Comparison of ENCODE assay signal across 1 cellular context in the genomic region with DNA sequence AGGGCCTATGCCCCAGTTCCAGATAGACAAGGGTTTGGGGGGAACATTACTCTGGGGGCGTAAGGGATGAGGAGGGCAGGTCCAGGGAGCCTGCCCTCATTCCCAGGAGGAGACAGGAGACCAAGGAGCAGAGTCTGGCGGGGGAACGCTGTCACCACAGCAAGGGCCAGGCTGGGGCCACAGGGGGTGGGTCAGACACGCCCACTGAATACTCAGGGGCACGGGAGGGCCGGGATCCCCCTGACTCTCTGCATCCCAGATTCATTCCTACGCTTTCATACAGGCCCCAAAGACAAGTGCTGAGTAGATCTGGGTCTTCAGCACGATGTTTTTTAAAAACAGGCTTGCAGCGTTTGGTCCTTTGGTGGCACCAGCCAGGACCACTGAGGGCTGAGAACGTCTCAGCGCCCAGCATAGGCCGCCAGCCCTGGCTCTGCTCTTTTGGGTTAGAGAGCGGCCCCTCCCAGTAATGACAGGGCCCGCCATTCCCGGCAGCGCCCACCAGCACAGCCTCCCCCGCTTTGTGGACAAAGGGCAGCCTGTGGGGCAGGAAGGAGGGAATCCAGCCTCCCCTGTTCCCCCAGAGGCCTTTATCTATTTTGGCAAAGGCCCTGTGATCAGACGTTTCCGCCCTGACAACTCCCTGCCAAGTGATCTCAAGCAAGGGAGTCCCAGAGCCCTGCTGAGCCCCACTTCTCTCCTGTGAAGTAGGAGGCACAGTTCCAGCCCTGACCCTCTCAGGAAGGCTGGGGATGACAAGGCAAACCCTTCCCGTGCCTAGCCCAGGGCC.
TF ChIP-seq lines count a peak whose summit lies in the region.

No MANE protein-coding gene starts in this region.

TF ChIP-seq in K562, 482 proteins besides CTCF, POLR2A, EP300 and RAD21 (continued from another document and continues in another):
- TF ChIP-seq, protein P1, sequence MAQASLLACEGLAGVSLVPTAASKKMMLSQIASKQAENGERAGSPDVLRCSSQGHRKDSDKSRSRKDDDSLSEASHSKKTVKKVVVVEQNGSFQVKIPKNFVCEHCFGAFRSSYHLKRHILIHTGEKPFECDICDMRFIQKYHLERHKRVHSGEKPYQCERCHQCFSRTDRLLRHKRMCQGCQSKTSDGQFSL (CRISPR knock-in tag; IDR thresholded peaks at IDR 0.05): 0 out of 2 replicates have a peak, but pooled peaks have one; percentile 26
- TF ChIP-seq, protein P1 (tag; IDR thresholded peaks at IDR 0.05): no peak
- TF ChIP-seq MECOM (CRISPR knock-in tag; IDR thresholded peaks at IDR 0.05) (no peak), ZNF778 (CRISPR knock-in tag; IDR thresholded peaks at IDR 0.05) (no peak), FOXA3 (CRISPR knock-in tag; conservative IDR thresholded peaks at IDR 0.05 in 1 of 2, IDR thresholded peaks at IDR 0.05 in 1 of 2) (peak in 1 of 2 experiments; percentile 44; a peak in 1 of 4 replicates), RB1 (IDR thresholded peaks at IDR 0.05; ENCODE audit: low read depth) (0 out of 2 replicates have a peak, but pooled peaks have one; percentile 46), EGR1 (conservative IDR thresholded peaks at IDR 0.05) (peak; percentile 90), ZNF583 (CRISPR knock-in tag; IDR thresholded peaks at IDR 0.05) (0 out of 2 replicates have a peak, but pooled peaks have one; percentile 25), TRIM24 (IDR thresholded peaks at IDR 0.05) (0 out of 4 replicates have a peak, but pooled peaks of 1 of the 2 experiments have one; percentile 19), ARNT (IDR thresholded peaks at IDR 0.05) (no peak), GTF2A2 (tag; IDR thresholded peaks at IDR 0.05) (no peak), KLF16 (IDR thresholded peaks at IDR 0.05) (peak; percentile 69; the same call in 1 of the 2 replicates), ETV5 (CRISPR knock-in tag; IDR thresholded peaks at IDR 0.05; ENCODE audit: low read depth) (peak; percentile 53; the same call in 1 of the 2 replicates), MTA3 (IDR thresholded peaks at IDR 0.05; ENCODE audit: borderline replicate concordance) (0 out of 2 replicates have a peak, but pooled peaks have one; percentile 48), ZFX (CRISPR knock-in tag; IDR thresholded peaks at IDR 0.05) (peak; percentile 61), ILK (tag; IDR thresholded peaks at IDR 0.05; ENCODE audit: borderline replicate concordance, low read depth) (no peak), ZNF766 (CRISPR knock-in tag; conservative IDR thresholded peaks at IDR 0.05) (peak; percentile 67; the same call in 1 of the 2 replicates), KDM4B (IDR thresholded peaks at IDR 0.05; ENCODE audit: borderline replicate concordance in 2 of 2, low read depth in 1 of 2) (no peak), CHD4 (IDR thresholded peaks at IDR 0.05; ENCODE audit: insufficient read depth, insufficient replicate concordance, low read depth, low read length, poor library complexity, severe bottlenecking) (peak; percentile 47), RNF2 (IDR thresholded peaks at IDR 0.05) (peak; percentile 59; the same call in 1 of the 2 replicates), LCOR (CRISPR knock-in tag; IDR thresholded peaks at IDR 0.05) (peak; percentile 34; the same call in 1 of the 2 replicates), MAZ (CRISPR knock-in tag; conservative IDR thresholded peaks at IDR 0.05 in 1 of 2, IDR thresholded peaks at IDR 0.05 in 1 of 2) (peak in 1 of 2 experiments; percentile 86; a peak in 2 of 4 replicates), NCOR1 (IDR thresholded peaks at IDR 0.05) (peak; percentile 68), PCBP1 (IDR thresholded peaks at IDR 0.05; ENCODE audit: low read depth, low read length, poor library complexity, severe bottlenecking) (no peak), BCL6 (CRISPR knock-in tag; IDR thresholded peaks at IDR 0.05) (peak; percentile 35; the same call in 1 of the 2 replicates), MYNN (IDR thresholded peaks at IDR 0.05) (peak; percentile 43), MYNN (CRISPR knock-in tag; IDR thresholded peaks at IDR 0.05) (no peak), MAFG (tag; conservative IDR thresholded peaks at IDR 0.05) (no peak), DPF2 (IDR thresholded peaks at IDR 0.05) (peak; percentile 34; the same call in 1 of the 2 replicates), CBX2 (IDR thresholded peaks at IDR 0.05; ENCODE audit: insufficient read depth, low read length, poor library complexity, severe bottlenecking) (no peak), CBFA2T2 (conservative IDR thresholded peaks at IDR 0.05) (peak; percentile 56), NFIC (IDR thresholded peaks at IDR 0.05) (peak; percentile 70), SMAD3 (CRISPR knock-in tag; conservative IDR thresholded peaks at IDR 0.05) (0 out of 2 replicates have a peak, but pooled peaks have one; percentile 45), BHLHE40 (IDR thresholded peaks at IDR 0.05; ENCODE audit: low read length) (peak; percentile 35)
- TF ChIP-seq, protein P2, sequence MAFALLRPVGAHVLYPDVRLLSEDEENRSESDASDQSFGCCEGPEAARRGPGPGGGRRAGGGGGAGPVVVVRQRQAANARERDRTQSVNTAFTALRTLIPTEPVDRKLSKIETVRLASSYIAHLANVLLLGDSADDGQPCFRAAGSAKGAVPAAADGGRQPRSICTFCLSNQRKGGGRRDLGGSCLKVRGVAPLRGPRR (CRISPR knock-in tag; IDR thresholded peaks at IDR 0.05): no peak
- TF ChIP-seq, protein P3, sequence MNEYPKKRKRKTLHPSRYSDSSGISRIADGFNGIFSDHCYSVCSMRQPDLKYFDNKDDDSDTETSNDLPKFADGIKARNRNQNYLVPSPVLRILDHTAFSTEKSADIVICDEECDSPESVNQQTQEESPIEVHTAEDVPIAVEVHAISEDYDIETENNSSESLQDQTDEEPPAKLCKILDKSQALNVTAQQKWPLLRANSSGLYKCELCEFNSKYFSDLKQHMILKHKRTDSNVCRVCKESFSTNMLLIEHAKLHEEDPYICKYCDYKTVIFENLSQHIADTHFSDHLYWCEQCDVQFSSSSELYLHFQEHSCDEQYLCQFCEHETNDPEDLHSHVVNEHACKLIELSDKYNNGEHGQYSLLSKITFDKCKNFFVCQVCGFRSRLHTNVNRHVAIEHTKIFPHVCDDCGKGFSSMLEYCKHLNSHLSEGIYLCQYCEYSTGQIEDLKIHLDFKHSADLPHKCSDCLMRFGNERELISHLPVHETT (CRISPR knock-in tag; conservative IDR thresholded peaks at IDR 0.05 in 1 of 2, IDR thresholded peaks at IDR 0.05 in 1 of 2): 0 out of 4 replicates have a peak, but pooled peaks of 1 of the 2 experiments have one; percentile 23
- TF ChIP-seq, protein P4, sequence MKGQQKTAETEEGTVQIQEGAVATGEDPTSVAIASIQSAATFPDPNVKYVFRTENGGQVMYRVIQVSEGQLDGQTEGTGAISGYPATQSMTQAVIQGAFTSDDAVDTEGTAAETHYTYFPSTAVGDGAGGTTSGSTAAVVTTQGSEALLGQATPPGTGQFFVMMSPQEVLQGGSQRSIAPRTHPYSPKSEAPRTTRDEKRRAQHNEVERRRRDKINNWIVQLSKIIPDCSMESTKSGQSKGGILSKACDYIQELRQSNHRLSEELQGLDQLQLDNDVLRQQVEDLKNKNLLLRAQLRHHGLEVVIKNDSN (CRISPR knock-in tag; IDR thresholded peaks at IDR 0.05): 0 out of 2 replicates have a peak, but pooled peaks have one; percentile 13
- TF ChIP-seq, protein P5, sequence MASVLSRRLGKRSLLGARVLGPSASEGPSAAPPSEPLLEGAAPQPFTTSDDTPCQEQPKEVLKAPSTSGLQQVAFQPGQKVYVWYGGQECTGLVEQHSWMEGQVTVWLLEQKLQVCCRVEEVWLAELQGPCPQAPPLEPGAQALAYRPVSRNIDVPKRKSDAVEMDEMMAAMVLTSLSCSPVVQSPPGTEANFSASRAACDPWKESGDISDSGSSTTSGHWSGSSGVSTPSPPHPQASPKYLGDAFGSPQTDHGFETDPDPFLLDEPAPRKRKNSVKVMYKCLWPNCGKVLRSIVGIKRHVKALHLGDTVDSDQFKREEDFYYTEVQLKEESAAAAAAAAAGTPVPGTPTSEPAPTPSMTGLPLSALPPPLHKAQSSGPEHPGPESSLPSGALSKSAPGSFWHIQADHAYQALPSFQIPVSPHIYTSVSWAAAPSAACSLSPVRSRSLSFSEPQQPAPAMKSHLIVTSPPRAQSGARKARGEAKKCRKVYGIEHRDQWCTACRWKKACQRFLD (CRISPR knock-in tag; IDR thresholded peaks at IDR 0.05): no peak; the same call in 1 of the 2 replicates
- TF ChIP-seq, protein P6, sequence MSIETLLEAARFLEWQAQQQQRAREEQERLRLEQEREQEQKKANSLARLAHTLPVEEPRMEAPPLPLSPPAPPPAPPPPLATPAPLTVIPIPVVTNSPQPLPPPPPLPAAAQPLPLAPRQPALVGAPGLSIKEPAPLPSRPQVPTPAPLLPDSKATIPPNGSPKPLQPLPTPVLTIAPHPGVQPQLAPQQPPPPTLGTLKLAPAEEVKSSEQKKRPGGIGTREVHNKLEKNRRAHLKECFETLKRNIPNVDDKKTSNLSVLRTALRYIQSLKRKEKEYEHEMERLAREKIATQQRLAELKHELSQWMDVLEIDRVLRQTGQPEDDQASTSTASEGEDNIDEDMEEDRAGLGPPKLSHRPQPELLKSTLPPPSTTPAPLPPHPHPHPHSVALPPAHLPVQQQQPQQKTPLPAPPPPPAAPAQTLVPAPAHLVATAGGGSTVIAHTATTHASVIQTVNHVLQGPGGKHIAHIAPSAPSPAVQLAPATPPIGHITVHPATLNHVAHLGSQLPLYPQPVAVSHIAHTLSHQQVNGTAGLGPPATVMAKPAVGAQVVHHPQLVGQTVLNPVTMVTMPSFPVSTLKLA (conservative IDR thresholded peaks at IDR 0.05): 0 out of 4 replicates have a peak, but pooled peaks of 1 of the 2 experiments have one; percentile 32
- TF ChIP-seq, protein P7, sequence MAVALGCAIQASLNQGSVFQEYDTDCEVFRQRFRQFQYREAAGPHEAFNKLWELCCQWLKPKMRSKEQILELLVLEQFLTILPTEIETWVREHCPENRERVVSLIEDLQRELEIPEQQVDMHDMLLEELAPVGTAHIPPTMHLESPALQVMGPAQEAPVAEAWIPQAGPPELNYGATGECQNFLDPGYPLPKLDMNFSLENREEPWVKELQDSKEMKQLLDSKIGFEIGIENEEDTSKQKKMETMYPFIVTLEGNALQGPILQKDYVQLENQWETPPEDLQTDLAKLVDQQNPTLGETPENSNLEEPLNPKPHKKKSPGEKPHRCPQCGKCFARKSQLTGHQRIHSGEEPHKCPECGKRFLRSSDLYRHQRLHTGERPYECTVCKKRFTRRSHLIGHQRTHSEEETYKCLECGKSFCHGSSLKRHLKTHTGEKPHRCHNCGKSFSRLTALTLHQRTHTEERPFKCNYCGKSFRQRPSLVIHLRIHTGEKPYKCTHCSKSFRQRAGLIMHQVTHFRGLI (CRISPR knock-in tag; IDR thresholded peaks at IDR 0.05): 0 out of 2 replicates have a peak, but pooled peaks have one; percentile 47
- TF ChIP-seq, protein P8, sequence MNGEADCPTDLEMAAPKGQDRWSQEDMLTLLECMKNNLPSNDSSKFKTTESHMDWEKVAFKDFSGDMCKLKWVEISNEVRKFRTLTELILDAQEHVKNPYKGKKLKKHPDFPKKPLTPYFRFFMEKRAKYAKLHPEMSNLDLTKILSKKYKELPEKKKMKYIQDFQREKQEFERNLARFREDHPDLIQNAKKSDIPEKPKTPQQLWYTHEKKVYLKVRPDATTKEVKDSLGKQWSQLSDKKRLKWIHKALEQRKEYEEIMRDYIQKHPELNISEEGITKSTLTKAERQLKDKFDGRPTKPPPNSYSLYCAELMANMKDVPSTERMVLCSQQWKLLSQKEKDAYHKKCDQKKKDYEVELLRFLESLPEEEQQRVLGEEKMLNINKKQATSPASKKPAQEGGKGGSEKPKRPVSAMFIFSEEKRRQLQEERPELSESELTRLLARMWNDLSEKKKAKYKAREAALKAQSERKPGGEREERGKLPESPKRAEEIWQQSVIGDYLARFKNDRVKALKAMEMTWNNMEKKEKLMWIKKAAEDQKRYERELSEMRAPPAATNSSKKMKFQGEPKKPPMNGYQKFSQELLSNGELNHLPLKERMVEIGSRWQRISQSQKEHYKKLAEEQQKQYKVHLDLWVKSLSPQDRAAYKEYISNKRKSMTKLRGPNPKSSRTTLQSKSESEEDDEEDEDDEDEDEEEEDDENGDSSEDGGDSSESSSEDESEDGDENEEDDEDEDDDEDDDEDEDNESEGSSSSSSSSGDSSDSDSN (IDR thresholded peaks at IDR 0.05; ENCODE audit: borderline replicate concordance in 1 of 2, low read depth in 2 of 2, low read length in 2 of 2): 0 out of 4 replicates have a peak, but pooled peaks have one; percentile 17 to 35
- TF ChIP-seq, protein P9, sequence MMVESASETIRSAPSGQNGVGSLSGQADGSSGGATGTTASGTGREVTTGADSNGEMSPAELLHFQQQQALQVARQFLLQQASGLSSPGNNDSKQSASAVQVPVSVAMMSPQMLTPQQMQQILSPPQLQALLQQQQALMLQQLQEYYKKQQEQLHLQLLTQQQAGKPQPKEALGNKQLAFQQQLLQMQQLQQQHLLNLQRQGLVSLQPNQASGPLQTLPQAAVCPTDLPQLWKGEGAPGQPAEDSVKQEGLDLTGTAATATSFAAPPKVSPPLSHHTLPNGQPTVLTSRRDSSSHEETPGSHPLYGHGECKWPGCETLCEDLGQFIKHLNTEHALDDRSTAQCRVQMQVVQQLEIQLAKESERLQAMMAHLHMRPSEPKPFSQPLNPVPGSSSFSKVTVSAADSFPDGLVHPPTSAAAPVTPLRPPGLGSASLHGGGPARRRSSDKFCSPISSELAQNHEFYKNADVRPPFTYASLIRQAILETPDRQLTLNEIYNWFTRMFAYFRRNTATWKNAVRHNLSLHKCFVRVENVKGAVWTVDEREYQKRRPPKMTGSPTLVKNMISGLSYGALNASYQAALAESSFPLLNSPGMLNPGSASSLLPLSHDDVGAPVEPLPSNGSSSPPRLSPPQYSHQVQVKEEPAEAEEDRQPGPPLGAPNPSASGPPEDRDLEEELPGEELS (CRISPR knock-in tag; IDR thresholded peaks at IDR 0.05; ENCODE audit: borderline replicate concordance): no peak
- TF ChIP-seq, protein P10, sequence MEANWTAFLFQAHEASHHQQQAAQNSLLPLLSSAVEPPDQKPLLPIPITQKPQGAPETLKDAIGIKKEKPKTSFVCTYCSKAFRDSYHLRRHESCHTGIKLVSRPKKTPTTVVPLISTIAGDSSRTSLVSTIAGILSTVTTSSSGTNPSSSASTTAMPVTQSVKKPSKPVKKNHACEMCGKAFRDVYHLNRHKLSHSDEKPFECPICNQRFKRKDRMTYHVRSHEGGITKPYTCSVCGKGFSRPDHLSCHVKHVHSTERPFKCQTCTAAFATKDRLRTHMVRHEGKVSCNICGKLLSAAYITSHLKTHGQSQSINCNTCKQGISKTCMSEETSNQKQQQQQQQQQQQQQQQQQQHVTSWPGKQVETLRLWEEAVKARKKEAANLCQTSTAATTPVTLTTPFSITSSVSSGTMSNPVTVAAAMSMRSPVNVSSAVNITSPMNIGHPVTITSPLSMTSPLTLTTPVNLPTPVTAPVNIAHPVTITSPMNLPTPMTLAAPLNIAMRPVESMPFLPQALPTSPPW (CRISPR knock-in tag; IDR thresholded peaks at IDR 0.05): peak; percentile 84
